Comparison of ENCODE assay signal across 8 cellular contexts in genomic region chr19:40662925-40663711, GRCh38. TPM values are rescaled to one million over a fixed set of nuclear protein-coding genes. Genes with fewer than 3 reads are reported as not detected.
DNase-seq lines count a peak whose midpoint lies in the region; ATAC-seq and TF ChIP-seq lines count a peak whose summit lies in the region.

No MANE protein-coding gene starts in this region.

- peak overlapping the region; percentile 77 for H3K4me3 ChIP-seq in coronary artery
- peak overlapping the region; percentile 70 to 71 for H3K4me3 ChIP-seq in left lung

- peak; percentile 79 for DNase-seq in AG09319 (ENCODE audit: extremely low read depth, low read depth)
- peak; percentile 77 to 86 for DNase-seq in NCI-H446 (lab: John Stamatoyannopoulos, UW)
- peak; percentile 90 for DNase-seq in activated CD4-positive, alpha-beta T cell treated with anti-CD3 and anti-CD28 coated beads, Interleukin-2, amount 10 ng/mL, durations not matched to agents 7 days and 5 days
- DNase-seq in coronary artery (ENCODE audit: low spot score): peak; percentile 92
- DNase-seq in left lung: peak; percentile 89 to 98
- peak; percentile 89 for DNase-seq in stimulated activated CD4-positive, alpha-beta T cell treated with anti-CD3 and anti-CD28 coated beads, Interleukin-1b, Interleukin-23, amount 100 ng/mL, for 48 hours

- peaks cover 0 to 12% of the 10 kb centered on the region in 2 donors for H3K36me3 ChIP-seq in left lung

- H3K9me3 Mint-ChIP-seq in activated CD4-positive, alpha-beta T cell treated with anti-CD3 and anti-CD28 coated beads, Interleukin-2, amount 10 ng/mL, durations not matched to agents 7 days and 5 days: no peaks in the 10 kb centered on the region

- peak overlapping the region; percentile 89 for H3K27ac Mint-ChIP-seq in activated CD4-positive, alpha-beta T cell treated with anti-CD3 and anti-CD28 coated beads, Interleukin-2, amount 10 ng/mL, durations not matched to agents 7 days and 5 days

- H3K27ac ChIP-seq in coronary artery: peak overlapping the region; percentile 48 to 90
- H3K27ac ChIP-seq in left lung: peak overlapping the region; percentile 79 to 85

- peaks cover 16% of the 10 kb centered on the region for H3K4me1 Mint-ChIP-seq in activated CD4-positive, alpha-beta T cell treated with anti-CD3 and anti-CD28 coated beads, Interleukin-2, amount 10 ng/mL, durations not matched to agents 7 days and 5 days

- no peaks in the 10 kb centered on the region for H3K27me3 ChIP-seq in left lung

- POLR2A ChIA-PET in activated CD4-positive, alpha-beta T cell treated with anti-CD3 and anti-CD28 coated beads, Interleukin-2, amount 10 ng/mL, durations not matched to agents 7 days and 5 days (lab: Charles Lee): no interaction called here

- H3K4me3 Mint-ChIP-seq in activated CD4-positive, alpha-beta T cell treated with anti-CD3 and anti-CD28 coated beads, Interleukin-2, amount 10 ng/mL, durations not matched to agents 7 days and 5 days: peak overlapping the region; percentile 76

- peaks cover 2% of the 10 kb centered on the region for H3K36me3 Mint-ChIP-seq in activated CD4-positive, alpha-beta T cell treated with anti-CD3 and anti-CD28 coated beads, Interleukin-2, amount 10 ng/mL, durations not matched to agents 7 days and 5 days (ENCODE audit: low read depth)

- CTCF ChIA-PET in activated CD4-positive, alpha-beta T cell treated with anti-CD3 and anti-CD28 coated beads, Interleukin-2, amount 10 ng/mL, durations not matched to agents 7 days and 5 days (lab: Charles Lee): interaction anchor here (0.6 to 2.9 kb wide), 22 partner anchors 10 to 600 kb away, joined by 3 to 26 read pairs (median 4); partner anchors contain the start of genes ACTMAP, EGLN2 and SNRPA

- no peaks in the 10 kb centered on the region for H3K9me3 ChIP-seq in left lung

- TF ChIP-seq CTCF in AG09319 (IDR thresholded peaks at IDR 0.05; ENCODE audit: low read depth, low read length) (no peak), coronary artery (IDR thresholded peaks at IDR 0.05) (no peak), left lung (IDR thresholded peaks at IDR 0.05) (peak in 1 of 2 donors; percentile 21)

- peaks cover 0 to 17% of the 10 kb centered on the region in 2 donors for H3K4me1 ChIP-seq in left lung

- no peaks in the 10 kb centered on the region for H3K27me3 Mint-ChIP-seq in activated CD4-positive, alpha-beta T cell treated with anti-CD3 and anti-CD28 coated beads, Interleukin-2, amount 10 ng/mL, durations not matched to agents 7 days and 5 days

- ATAC-seq in GM18909 (IDR thresholded peaks at IDR 0.05; ENCODE audit: poor library complexity, unreplicated experiment): peak; percentile 85
- peak; percentile 82 for ATAC-seq in HG03175 (IDR thresholded peaks at IDR 0.05; ENCODE audit: unreplicated experiment)
- ATAC-seq in left lung: peak; percentile 94

- intact Hi-C loops in left lung (cut with DNase I): loop anchor here in 1 of 2 donors (5.0 to 10.0 kb wide), 2 partner anchors 154 to 482 kb away; no protein-coding TSS in a partner anchor

RNA-seq across cellular contexts. Expression of gene NUMBL, which starts 27.3 kb away (rescaled TPM):
- 1 to 10 TPM; 5.7 to 7.3 TPM for total RNA-seq in activated CD4-positive, alpha-beta T cell treated with anti-CD3 and anti-CD28 coated beads, Interleukin-2, amount 10 ng/mL, durations not matched to agents 7 days and 5 days
- 10 to 100 TPM; 30.0 to 30.2 TPM for total RNA-seq in left lung

RNA-seq across cellular contexts. Expression of gene COQ8B, which starts 53.6 kb away (rescaled TPM):
- 10 to 100 TPM; 23.4 to 33.5 TPM for total RNA-seq in activated CD4-positive, alpha-beta T cell treated with anti-CD3 and anti-CD28 coated beads, Interleukin-2, amount 10 ng/mL, durations not matched to agents 7 days and 5 days
- 10 to 100 TPM; 39.2 to 48.1 TPM for total RNA-seq in left lung

RNA-seq across cellular contexts. Expression of gene ITPKC, which starts 53.8 kb away (rescaled TPM):
- total RNA-seq in activated CD4-positive, alpha-beta T cell treated with anti-CD3 and anti-CD28 coated beads, Interleukin-2, amount 10 ng/mL, durations not matched to agents 7 days and 5 days: 1 to 10 TPM; 4.8 TPM
- 10 to 100 TPM; 23.2 to 25.6 TPM for total RNA-seq in left lung

Comparison
In these comparisons a context has a peak if more than half of its experiments do, and no peak if none do; other contexts are left out.
1. Peak in every context shown above with its lines: DNase-seq, ATAC-seq, H3K4me3 ChIP-seq and H3K27ac ChIP-seq.
2. RNA of gene ITPKC, which starts 53.8 kb away (total RNA-seq): 23.2 to 25.6 TPM in left lung; 4.8 TPM in activated CD4-positive, alpha-beta T cell treated with anti-CD3 and anti-CD28 coated beads, Interleukin-2, amount 10 ng/mL, durations not matched to agents 7 days and 5 days; every median in the first group is over 4 times any median in the second.